ENCODE assay signal across 1 cellular context in the genomic region with DNA sequence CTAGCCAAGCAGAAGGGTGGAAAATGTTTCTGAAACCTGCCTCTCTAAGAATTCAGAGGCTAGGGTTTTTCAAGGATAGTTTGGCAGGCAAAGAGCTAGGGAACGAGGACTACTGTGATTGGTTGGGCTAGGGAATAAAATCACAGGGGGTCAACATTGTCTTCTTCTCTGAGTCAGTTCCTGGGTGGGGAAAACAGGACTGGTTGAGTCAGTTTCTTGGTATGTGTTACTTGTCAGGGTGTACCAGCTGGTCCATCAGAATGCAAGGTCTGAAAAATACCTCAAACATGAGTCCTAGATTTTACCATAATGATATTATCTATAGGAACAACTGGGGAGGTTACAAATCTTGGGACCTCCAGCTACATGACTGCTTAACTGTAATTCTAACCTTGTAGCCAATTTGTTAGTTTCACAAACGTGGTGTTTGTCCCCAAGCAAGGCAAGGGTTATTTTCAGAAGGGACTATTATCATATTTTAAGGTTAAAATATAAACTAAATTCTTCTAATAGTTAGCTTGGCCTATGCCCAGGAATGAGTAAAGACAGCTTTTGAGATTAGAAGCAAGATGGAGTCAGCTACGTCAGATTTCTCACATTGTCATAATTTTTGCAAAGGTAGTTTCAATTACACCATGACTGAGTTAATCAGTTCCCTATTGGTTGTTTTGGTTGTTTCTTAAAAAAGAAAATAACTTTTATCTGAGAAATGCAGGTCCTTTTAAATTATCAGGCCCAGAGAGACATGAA.
TF ChIP-seq lines count a peak whose summit lies in the region.

No MANE protein-coding gene starts in this region.

TF ChIP-seq in HepG2, 621 proteins besides CTCF, POLR2A, EP300 and RAD21 (continued from another document):
- TF ChIP-seq HES4 (CRISPR knock-in tag; IDR thresholded peaks at IDR 0.05; ENCODE audit: borderline replicate concordance) (no peak), FOXO1 (CRISPR knock-in tag; IDR thresholded peaks at IDR 0.05) (no peak), MEF2D (CRISPR knock-in tag; IDR thresholded peaks at IDR 0.05) (no peak), FOXM1 (CRISPR knock-in tag; IDR thresholded peaks at IDR 0.05) (no peak), BRD4 (CRISPR knock-in tag; IDR thresholded peaks at IDR 0.05) (no peak), NFE2 (CRISPR knock-in tag; IDR thresholded peaks at IDR 0.05) (no peak), ZFP1 (CRISPR knock-in tag; IDR thresholded peaks at IDR 0.05) (no peak), POLR2AphosphoS5 (IDR thresholded peaks at IDR 0.05; ENCODE audit: low read depth, low read length) (no peak), ZNF720 (CRISPR knock-in tag; IDR thresholded peaks at IDR 0.05) (no peak), MIER3 (CRISPR knock-in tag; IDR thresholded peaks at IDR 0.05; ENCODE audit: borderline replicate concordance) (no peak), HOXA7 (CRISPR knock-in tag; IDR thresholded peaks at IDR 0.05) (no peak), CHD4 (IDR thresholded peaks at IDR 0.05; ENCODE audit: borderline replicate concordance, low read length) (no peak), ZNF713 (CRISPR knock-in tag; IDR thresholded peaks at IDR 0.05) (no peak), SETDB1 (CRISPR knock-in tag; IDR thresholded peaks at IDR 0.05; ENCODE audit: borderline replicate concordance) (no peak), GMEB1 (CRISPR knock-in tag; IDR thresholded peaks at IDR 0.05; ENCODE audit: borderline replicate concordance) (no peak), E2F5 (CRISPR knock-in tag; conservative IDR thresholded peaks at IDR 0.05) (no peak)
- TF ChIP-seq, protein P1, sequence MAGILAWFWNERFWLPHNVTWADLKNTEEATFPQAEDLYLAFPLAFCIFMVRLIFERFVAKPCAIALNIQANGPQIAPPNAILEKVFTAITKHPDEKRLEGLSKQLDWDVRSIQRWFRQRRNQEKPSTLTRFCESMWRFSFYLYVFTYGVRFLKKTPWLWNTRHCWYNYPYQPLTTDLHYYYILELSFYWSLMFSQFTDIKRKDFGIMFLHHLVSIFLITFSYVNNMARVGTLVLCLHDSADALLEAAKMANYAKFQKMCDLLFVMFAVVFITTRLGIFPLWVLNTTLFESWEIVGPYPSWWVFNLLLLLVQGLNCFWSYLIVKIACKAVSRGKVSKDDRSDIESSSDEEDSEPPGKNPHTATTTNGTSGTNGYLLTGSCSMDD (CRISPR knock-in tag; IDR thresholded peaks at IDR 0.05) = no peak
- TF ChIP-seq, protein P2, sequence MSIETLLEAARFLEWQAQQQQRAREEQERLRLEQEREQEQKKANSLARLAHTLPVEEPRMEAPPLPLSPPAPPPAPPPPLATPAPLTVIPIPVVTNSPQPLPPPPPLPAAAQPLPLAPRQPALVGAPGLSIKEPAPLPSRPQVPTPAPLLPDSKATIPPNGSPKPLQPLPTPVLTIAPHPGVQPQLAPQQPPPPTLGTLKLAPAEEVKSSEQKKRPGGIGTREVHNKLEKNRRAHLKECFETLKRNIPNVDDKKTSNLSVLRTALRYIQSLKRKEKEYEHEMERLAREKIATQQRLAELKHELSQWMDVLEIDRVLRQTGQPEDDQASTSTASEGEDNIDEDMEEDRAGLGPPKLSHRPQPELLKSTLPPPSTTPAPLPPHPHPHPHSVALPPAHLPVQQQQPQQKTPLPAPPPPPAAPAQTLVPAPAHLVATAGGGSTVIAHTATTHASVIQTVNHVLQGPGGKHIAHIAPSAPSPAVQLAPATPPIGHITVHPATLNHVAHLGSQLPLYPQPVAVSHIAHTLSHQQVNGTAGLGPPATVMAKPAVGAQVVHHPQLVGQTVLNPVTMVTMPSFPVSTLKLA (IDR thresholded peaks at IDR 0.05) = no peak
